ENCODE assay signal across 14 cellular contexts in the genomic region with DNA sequence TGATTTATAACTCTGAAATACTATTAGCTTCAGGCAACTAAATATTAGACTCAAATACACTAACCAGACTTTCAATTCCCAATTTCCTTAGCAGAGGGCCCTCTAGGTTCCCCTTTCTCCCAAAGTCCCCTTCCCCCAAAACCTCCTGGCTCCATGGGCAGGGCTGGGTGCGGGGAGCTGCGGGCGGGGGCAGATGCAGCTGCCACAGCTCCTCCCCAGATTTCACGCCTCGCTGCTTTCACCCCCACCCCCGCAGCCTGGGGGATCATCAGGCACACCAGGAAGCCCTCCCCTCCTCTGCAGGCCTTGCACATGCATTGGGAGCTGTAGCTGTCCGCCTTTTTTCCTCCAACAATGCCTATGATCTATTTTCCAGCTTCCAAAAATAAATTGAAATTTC.
"Had no signal": no experiment of that assay in that cellular context is flagged by ENCODE, and none has a peak within 500 bp of the region (broad histone marks: within the 10 kb centered on the region; RNA-seq: fewer than 3 reads in every experiment).

No MANE protein-coding gene starts in this region.

- H3K4me3 Mint-ChIP-seq: activated CD4-positive, alpha-beta memory T cell treated with anti-CD3 and anti-CD28 coated beads for 36 hours; activated CD8-positive, alpha-beta memory T cell treated with anti-CD3 and anti-CD28 coated beads, Interleukin-2, amount 10 ng/mL, durations not matched to agents 7 days and 5 days; neural crest cell had no signal

- H3K4me1 ChIP-seq: adrenal gland, pancreas had no signal

- H2AFZ ChIP-seq: hepatocyte had no signal

- ATAC-seq: activated CD8-positive, alpha-beta memory T cell treated with anti-CD3 and anti-CD28 coated beads, Interleukin-2, amount 10 ng/mL, durations not matched to agents 7 days and 5 days; esophagus mucosa; pancreas had no signal

- H3K4me2 ChIP-seq: hepatocyte had no signal

- H3K79me2 ChIP-seq: hepatocyte had no signal

- DNase-seq: activated CD4-positive, alpha-beta memory T cell treated with anti-CD3 and anti-CD28 coated beads for 36 hours; activated CD8-positive, alpha-beta memory T cell treated with anti-CD3 and anti-CD28 coated beads, Interleukin-2, amount 10 ng/mL, durations not matched to agents 7 days and 5 days; activated naive CD4-positive, alpha-beta T cell treated with anti-CD3 and anti-CD28 coated beads, Interleukin-2, amount 50 U/mL, for 16 hours; activated T-cell treated with anti-CD3 and anti-CD28 coated beads, Interleukin-2, amount 50 U/mL, for 1 hour; adrenal gland; dorsolateral prefrontal cortex; pancreas; stimulated activated CD4-positive, alpha-beta T cell treated with anti-CD3 and anti-CD28 coated beads, Interleukin-1b, Interleukin-23, amount 100 ng/mL, for 48 hours; T-helper 9 cell had no signal

- H3K27ac Mint-ChIP-seq: activated CD4-positive, alpha-beta memory T cell treated with anti-CD3 and anti-CD28 coated beads for 36 hours; activated CD8-positive, alpha-beta memory T cell treated with anti-CD3 and anti-CD28 coated beads, Interleukin-2, amount 10 ng/mL, durations not matched to agents 7 days and 5 days had no signal

- H3K9me3 ChIP-seq: adrenal gland, pancreas, thoracic aorta had no signal

- H3K27me3 ChIP-seq: adrenal gland, cardiac muscle cell, dorsolateral prefrontal cortex, hepatocyte, pancreas had no signal

- H3K4me3 ChIP-seq: adrenal gland, cardiac muscle cell, dorsolateral prefrontal cortex, hepatocyte, pancreas, thoracic aorta had no signal

- H3K9me3 Mint-ChIP-seq: activated CD4-positive, alpha-beta memory T cell treated with anti-CD3 and anti-CD28 coated beads for 36 hours; neural crest cell had no signal

- H3K27ac ChIP-seq: adrenal gland, cardiac muscle cell, dorsolateral prefrontal cortex, hepatocyte, pancreas, thoracic aorta had no signal

- H3K36me3 Mint-ChIP-seq: activated CD4-positive, alpha-beta memory T cell treated with anti-CD3 and anti-CD28 coated beads for 36 hours; activated CD8-positive, alpha-beta memory T cell treated with anti-CD3 and anti-CD28 coated beads, Interleukin-2, amount 10 ng/mL, durations not matched to agents 7 days and 5 days had no signal

- H3K36me3 ChIP-seq: adrenal gland, cardiac muscle cell, pancreas, thoracic aorta had no signal

- H3K4me1 Mint-ChIP-seq: activated CD8-positive, alpha-beta memory T cell treated with anti-CD3 and anti-CD28 coated beads, Interleukin-2, amount 10 ng/mL, durations not matched to agents 7 days and 5 days had no signal
